ENCODE assay signal across 24 cellular contexts in genomic region chr4:7073059-7073458, GRCh38.
"Had no signal": no experiment of that assay in that cellular context is flagged by ENCODE, and none has a peak within 500 bp of the region (broad histone marks: within the 10 kb centered on the region; RNA-seq: fewer than 3 reads in every experiment).

No MANE protein-coding gene starts in this region.

- ATAC-seq: activated CD8-positive, alpha-beta memory T cell treated with anti-CD3 and anti-CD28 coated beads, Interleukin-2, amount 10 ng/mL, durations not matched to agents 7 days and 5 days; activated CD8-positive, alpha-beta T cell treated with anti-CD3 and anti-CD28 coated beads, Interleukin-2, amount 10 ng/mL, durations not matched to agents 7 days and 5 days; activated naive CD8-positive, alpha-beta T cell treated with anti-CD3 and anti-CD28 coated beads, Interleukin-2, amount 50 U/mL, for 24 hours; gastroesophageal sphincter had no signal

- H3K27me3 ChIP-seq: adrenal gland, breast epithelium, cardiac muscle cell, colonic mucosa, esophagus squamous epithelium, gastroesophageal sphincter had no signal

- H3K36me3 ChIP-seq: adrenal gland, breast epithelium, cardiac muscle cell, colonic mucosa, esophagus squamous epithelium, gastroesophageal sphincter had no signal

- H3K27ac ChIP-seq: adrenal gland, breast epithelium, cardiac muscle cell, colonic mucosa, epithelial cell of prostate, esophagus squamous epithelium, gastroesophageal sphincter, VCaP had no signal

- H3K9me3 ChIP-seq: adrenal gland, breast epithelium, colonic mucosa, esophagus squamous epithelium, gastroesophageal sphincter had no signal

- H3K4me1 ChIP-seq: breast epithelium had no signal

- FAIRE-seq: endometrium had no signal

- H3K4me3 ChIP-seq: adrenal gland, breast epithelium, cardiac muscle cell, colonic mucosa, esophagus squamous epithelium, gastroesophageal sphincter had no signal

- DNase-seq: activated CD4-positive, alpha-beta T cell treated with anti-CD3 and anti-CD28 coated beads for 1 hour; activated CD4-positive, alpha-beta T cell treated with anti-CD3 and anti-CD28 coated beads for 4 hours; activated CD8-positive, alpha-beta memory T cell treated with anti-CD3 and anti-CD28 coated beads, Interleukin-2, amount 10 ng/mL, durations not matched to agents 7 days and 5 days; activated CD8-positive, alpha-beta memory T cell treated with anti-CD3 and anti-CD28 coated beads, Interleukin-2, amount 50 U/mL, for 4 hours; activated effector memory CD4-positive, alpha-beta T cell treated with anti-CD3 and anti-CD28 coated beads, Interleukin-2, amount 50 U/mL, for 16 hours; activated naive CD8-positive, alpha-beta T cell treated with anti-CD3 and anti-CD28 coated beads for 36 hours; activated naive CD8-positive, alpha-beta T cell treated with anti-CD3 and anti-CD28 coated beads, Interleukin-2, amount 50 U/mL, for 24 hours; activated T-cell treated with anti-CD3 and anti-CD28 coated beads, Interleukin-2, amount 50 U/mL, for 1 hour; activated T-cell treated with anti-CD3 and anti-CD28 coated beads, Interleukin-2, amount 50 U/mL, for 48 hours; aorta; central memory CD4-positive, alpha-beta T cell; cerebellar nuclear complex; effector CD8-positive, alpha-beta T cell; esophagus squamous epithelium; foreskin melanocyte had no signal
